In genomic region chr3:51539291-51539891, GRCh38 we compare ENCODE assay signal across 8 cellular contexts. TPM values are rescaled to one million over a fixed set of nuclear protein-coding genes. Genes with fewer than 3 reads are reported as not detected.
A peak's percentile ranks its signal among the peaks of the same experiment; 100 is the strongest.
DNase-seq lines count a peak whose midpoint lies in the region; ATAC-seq and TF ChIP-seq lines count a peak whose summit lies in the region.

No MANE protein-coding gene starts in this region.

- POLR2A ChIA-PET in AG04449 (lab: Yijun Ruan, JAX): interaction anchor here (1.0 kb wide), 1 partner anchor 18 kb away, joined by 3 read pairs; no protein-coding TSS in a partner anchor

- no peaks in the 10 kb centered on the region for H3K9me3 Mint-ChIP-seq in natural killer cell treated with Interleukin-12 subunit alpha and Interleukin-12 subunit beta and Interleukin-15 and Interleukin-18, amount 100 ng/mL, for 72 hours

- H3K9me2 ChIP-seq in Karpas-422 (replicated peaks; ENCODE audit: insufficient read depth, low read length): no peaks in the 10 kb centered on the region

- H3K27ac ChIP-seq in Karpas-422 (ENCODE audit: low read length) (peak overlapping the region; percentile 63; the same call in 1 of the 2 replicates), fibroblast of lung (ENCODE audit: insufficient read depth, low read length) (peak overlapping the region; percentile 44), suprapubic skin (peak overlapping the region; percentile 94)

- H3K36me3 Mint-ChIP-seq in natural killer cell treated with Interleukin-12 subunit alpha and Interleukin-12 subunit beta and Interleukin-15 and Interleukin-18, amount 100 ng/mL, for 72 hours: no peaks in the 10 kb centered on the region

- TF ChIP-seq POLR2A in suprapubic skin (IDR thresholded peaks at IDR 0.05): no peak

- H3K27me3 ChIP-seq in Karpas-422 (ENCODE audit: low read length) (no peaks in the 10 kb centered on the region), fibroblast of lung (ENCODE audit: control insufficient read depth, insufficient read depth, low read length) (no peaks in the 10 kb centered on the region), suprapubic skin (no peaks in the 10 kb centered on the region)

- peaks cover 22 to 25% of the 10 kb centered on the region in 2 donors for H3K4me1 Mint-ChIP-seq in natural killer cell treated with Interleukin-12 subunit alpha and Interleukin-12 subunit beta and Interleukin-15 and Interleukin-18, amount 100 ng/mL, for 72 hours (ENCODE audit: low read depth in 2 of 2)

- no peaks in the 10 kb centered on the region for H3K27me3 Mint-ChIP-seq in natural killer cell treated with Interleukin-12 subunit alpha and Interleukin-12 subunit beta and Interleukin-15 and Interleukin-18, amount 100 ng/mL, for 72 hours

- WGBS in suprapubic skin: under 1% methylated on average over 10 of the region's 10 CpGs

- DNase-seq in AG04449 (ENCODE audit: low read depth, low spot score) (no peak), Karpas-422 (peak; percentile 72), fibroblast of lung (ENCODE audit: low read depth in 2 of 2) (peak; percentile 31 to 86), suprapubic skin (ENCODE audit: low spot score in 2 of 2) (peak in 1 of 2 donors; percentile 64), DMS153 (lab: John Stamatoyannopoulos, UW) (no peak)
- peak; percentile 74 for DNase-seq in activated CD8-positive, alpha-beta memory T cell treated with anti-CD3 and anti-CD28 coated beads, Interleukin-2, amount 50 U/mL, for 48 hours
- DNase-seq in natural killer cell treated with Interleukin-12 subunit alpha and Interleukin-12 subunit beta and Interleukin-15 and Interleukin-18, amount 100 ng/mL, for 72 hours (ENCODE audit: low spot score): no peak

- peak overlapping the region; percentile 83 to 91 for H3K27ac Mint-ChIP-seq in natural killer cell treated with Interleukin-12 subunit alpha and Interleukin-12 subunit beta and Interleukin-15 and Interleukin-18, amount 100 ng/mL, for 72 hours

- H3K9ac ChIP-seq in Karpas-422 (ENCODE audit: low read length): peak overlapping the region; percentile 95
- peak overlapping the region; percentile 78 for H3K9ac ChIP-seq in fibroblast of lung (ENCODE audit: insufficient read depth, low read length)

- H3K9me3 ChIP-seq in Karpas-422 (ENCODE audit: low read length) (no peaks in the 10 kb centered on the region), fibroblast of lung (ENCODE audit: control insufficient read depth, insufficient read depth, low read depth, low read length) (no peaks in the 10 kb centered on the region), suprapubic skin (no peaks in the 10 kb centered on the region)

- H2AFZ ChIP-seq in Karpas-422 (ENCODE audit: low read length): no peak overlapping the region
- H2AFZ ChIP-seq in fibroblast of lung (ENCODE audit: low read length): peak overlapping the region; percentile 20

- H3K4me3 ChIP-seq in AG04449 (ENCODE audit: low read depth, low read length): peak overlapping the region; percentile 75
- peak overlapping the region; percentile 94 for H3K4me3 ChIP-seq in Karpas-422 (ENCODE audit: low read length)
- peak overlapping the region; percentile 41 to 90 (median 76) for H3K4me3 ChIP-seq in fibroblast of lung (replicated peaks in 1 of 4; ENCODE audit: control extremely low read depth in 1 of 4, insufficient read depth in 1 of 4, low read depth in 3 of 4, low read length in 4 of 4)
- peak overlapping the region; percentile 100 for H3K4me3 ChIP-seq in suprapubic skin

- H3K4me3 Mint-ChIP-seq in natural killer cell treated with Interleukin-12 subunit alpha and Interleukin-12 subunit beta and Interleukin-15 and Interleukin-18, amount 100 ng/mL, for 72 hours: peak overlapping the region; percentile 90

- peak overlapping the region; percentile 92 for H3K4me2 ChIP-seq in Karpas-422 (ENCODE audit: low read depth, low read length, poor library complexity, severe bottlenecking)
- peak overlapping the region; percentile 81 for H3K4me2 ChIP-seq in fibroblast of lung (ENCODE audit: extremely low read depth, insufficient read depth, low read length)

- peak; percentile 12 for ATAC-seq in GM18517 (IDR thresholded peaks at IDR 0.05; ENCODE audit: unreplicated experiment)
- ATAC-seq in natural killer cell treated with Interleukin-12 subunit alpha and Interleukin-12 subunit beta and Interleukin-15 and Interleukin-18, amount 100 ng/mL, for 72 hours: peak; percentile 40 to 55

- CTCF ChIA-PET in AG04449 (lab: Yijun Ruan, JAX): interaction anchor here (0.6 to 5.0 kb wide), 9 partner anchors 10 to 130 kb away, joined by 3 to 38 read pairs (median 4); partner anchors contain the start of genes DCAF1 and TEX264

- H3K4me1 ChIP-seq in Karpas-422 (ENCODE audit: low read length) (peaks cover 32% of the 10 kb centered on the region), fibroblast of lung (ENCODE audit: control insufficient read depth, extremely low read depth, insufficient read depth, low read length) (peaks cover 3% of the 10 kb centered on the region), suprapubic skin (peaks cover 24% of the 10 kb centered on the region)

- no peak for TF ChIP-seq EP300 in suprapubic skin (IDR thresholded peaks at IDR 0.05)

- no peak for TF ChIP-seq CTCF in AG04449 (IDR thresholded peaks at IDR 0.05; ENCODE audit: insufficient read depth, low read length, missing control alignments)
- no peak for TF ChIP-seq CTCF in fibroblast of lung (conservative IDR thresholded peaks at IDR 0.05 in 1 of 2, IDR thresholded peaks at IDR 0.05 in 1 of 2; ENCODE audit: low read depth in 1 of 2, low read length in 2 of 2)
- TF ChIP-seq CTCF in suprapubic skin (IDR thresholded peaks at IDR 0.05): no peak

- peaks cover 8% of the 10 kb centered on the region for H3K36me3 ChIP-seq in Karpas-422 (ENCODE audit: insufficient read depth, low read length)
- peaks cover 2% of the 10 kb centered on the region for H3K36me3 ChIP-seq in fibroblast of lung (ENCODE audit: control insufficient read depth, insufficient read depth, low read length)
- H3K36me3 ChIP-seq in suprapubic skin: peaks cover 8% of the 10 kb centered on the region

- no peaks in the 10 kb centered on the region for H4K20me1 ChIP-seq in Karpas-422 (ENCODE audit: insufficient read depth, low read depth, low read length)
- H4K20me1 ChIP-seq in fibroblast of lung (ENCODE audit: control insufficient read depth, extremely low read depth, insufficient read depth, low read length): no peaks in the 10 kb centered on the region

- H3K79me2 ChIP-seq in Karpas-422 (ENCODE audit: low read length) (peaks cover 53% of the 10 kb centered on the region), fibroblast of lung (ENCODE audit: control insufficient read depth, insufficient read depth, low read length) (peaks cover 40% of the 10 kb centered on the region)

RNA-seq across cellular contexts. Expression of gene RAD54L2, which starts 0.9 kb away (rescaled TPM):
- 15.2 and 17.6 TPM in 2 replicates for total RNA-seq in Karpas-422 (2014; rRNA removed; shearing (Covaris generic); ENCODE audit: low replicate concordance)
- total RNA-seq in fibroblast of lung (12.3 and 17.2 TPM in 2 replicates), suprapubic skin (10 to 100 TPM; 15.0 to 36.5 (median 20.4) TPM)
- 5.5 and 7.6 TPM in 2 replicates for polyA plus RNA-seq in fibroblast of lung
- 5.9 TPM in 2 replicates for polyA plus RNA-seq in fibroblast of lung (2012)
- polyA minus RNA-seq in fibroblast of lung (ENCODE audit: low replicate concordance): 21.7 and 50.8 TPM in 2 replicates
- 10 to 100 TPM; 45.5 to 63.4 TPM for total RNA-seq in natural killer cell treated with Interleukin-12 subunit alpha and Interleukin-12 subunit beta and Interleukin-15 and Interleukin-18, amount 100 ng/mL, for 72 hours

RNA-seq across cellular contexts. Expression of gene DCAF1, which starts 39.6 kb away (rescaled TPM):
- total RNA-seq in Karpas-422 (2014; rRNA removed; shearing (Covaris generic); ENCODE audit: low replicate concordance): 19.7 and 25.4 TPM in 2 replicates
- total RNA-seq in fibroblast of lung: 12.8 and 14.4 TPM in 2 replicates
- 8.7 and 10.4 TPM in 2 replicates for polyA plus RNA-seq in fibroblast of lung
- 10.4 and 12.1 TPM in 2 replicates for polyA plus RNA-seq in fibroblast of lung (2012)
- 20.9 and 25.9 TPM in 2 replicates for polyA minus RNA-seq in fibroblast of lung (ENCODE audit: low replicate concordance)
- total RNA-seq in natural killer cell treated with Interleukin-12 subunit alpha and Interleukin-12 subunit beta and Interleukin-15 and Interleukin-18, amount 100 ng/mL, for 72 hours: 10 to 100 TPM; 40.0 to 46.9 TPM
- 10 to 100 TPM; 18.9 to 29.9 (median 23.7) TPM for total RNA-seq in suprapubic skin

Comparison
In these comparisons a context has a peak if more than half of its experiments do, and no peak if none do; other contexts are left out.
1. DNase-seq: peak in Karpas-422 (single experiment), activated CD8-positive, alpha-beta memory T cell treated with anti-CD3 and anti-CD28 coated beads, Interleukin-2, amount 50 U/mL, for 48 hours (single experiment) and fibroblast of lung (2 of 2); none in AG04449 (single experiment), natural killer cell treated with Interleukin-12 subunit alpha and Interleukin-12 subunit beta and Interleukin-15 and Interleukin-18, amount 100 ng/mL, for 72 hours (single experiment) and DMS153 (single experiment).
2. H3K27ac ChIP-seq: peak in every context shown above with its lines; median percentile 94 in suprapubic skin; 63 in Karpas-422; 44 in fibroblast of lung.
3. Peak in every context shown above with its lines, with median percentiles within 50 percentile points of each other: H3K4me3 ChIP-seq.